Comparison of ENCODE assay signal across 22 cellular contexts in the genomic region with DNA sequence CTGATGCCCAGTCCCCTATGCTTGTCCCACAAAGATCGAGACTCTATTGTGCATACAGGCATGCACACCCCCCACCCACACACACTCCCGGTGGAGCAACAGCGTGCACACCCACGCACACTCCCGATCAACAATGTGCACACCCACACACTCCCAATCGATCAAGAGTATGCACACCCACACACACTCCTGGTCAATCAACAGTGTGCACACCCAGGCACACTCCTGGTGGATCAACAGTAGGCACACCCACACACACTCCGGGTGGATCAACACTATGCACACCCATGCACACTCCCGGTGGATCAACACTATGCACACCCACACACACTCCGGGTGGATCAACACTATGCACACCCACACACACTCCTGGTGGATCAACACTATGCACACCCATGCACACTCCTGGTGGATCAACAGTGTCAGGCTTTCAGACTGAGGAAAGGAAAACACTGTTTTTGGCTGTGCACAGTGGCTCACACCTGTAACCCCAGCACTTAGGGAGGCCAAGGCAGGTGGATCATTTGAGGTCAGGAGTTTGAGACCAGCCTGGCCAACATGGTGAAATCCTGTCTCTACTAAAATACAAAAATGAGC.
"Had no signal": no experiment of that assay in that cellular context is flagged by ENCODE, and none has a peak within 500 bp of the region (broad histone marks: within the 10 kb centered on the region; RNA-seq: fewer than 3 reads in every experiment).

No MANE protein-coding gene starts in this region.

- H3K27ac ChIP-seq: cardiac muscle cell, epithelial cell of prostate, left ventricle myocardium inferior, psoas muscle, right lobe of liver, thoracic aorta had no signal

- H3K36me3 Mint-ChIP-seq: activated naive CD8-positive, alpha-beta T cell; stimulated activated memory B cell treated with anti-CD40 and anti-IgM and Interleukin-4, amounts not matched to agents 10 μg/mL and 1 μg/mL and 100 μg/mL, for 72 hours had no signal

- ATAC-seq: activated CD4-positive, CD25-positive, alpha-beta regulatory T cell treated with anti-CD3 and anti-CD28 coated beads, Interleukin-2, amount 50 U/mL, for 24 hours; activated CD8-positive, alpha-beta T cell treated with anti-CD3 and anti-CD28 coated beads, Interleukin-2, amount 10 ng/mL, durations not matched to agents 7 days and 5 days; psoas muscle; right lobe of liver; stimulated activated memory B cell treated with anti-CD40 and anti-IgM and Interleukin-4, amounts not matched to agents 10 μg/mL and 1 μg/mL and 100 μg/mL, for 72 hours had no signal

- H3K4me3 Mint-ChIP-seq: activated CD4-positive, alpha-beta T cell treated with anti-CD3 and anti-CD28 coated beads, Interleukin-2, amount 10 ng/mL, durations not matched to agents 7 days and 5 days; activated CD8-positive, alpha-beta T cell treated with anti-CD3 and anti-CD28 coated beads, Interleukin-2, amount 10 ng/mL, durations not matched to agents 7 days and 5 days; activated naive CD8-positive, alpha-beta T cell; endodermal cell; neural crest cell; stimulated activated memory B cell treated with anti-CD40 and anti-IgM and Interleukin-4, amounts not matched to agents 10 μg/mL and 1 μg/mL and 100 μg/mL, for 72 hours; T-helper 1 cell treated with Interleukin-12 subunit alpha and Interleukin-12 subunit beta and Interleukin-4 antibody, amounts not matched to agents 30 μg/mL and 1 μg/mL, for 36 hours had no signal

- H3K27ac Mint-ChIP-seq: activated CD4-positive, alpha-beta T cell treated with anti-CD3 and anti-CD28 coated beads, Interleukin-2, amount 10 ng/mL, durations not matched to agents 7 days and 5 days; activated CD8-positive, alpha-beta T cell treated with anti-CD3 and anti-CD28 coated beads, Interleukin-2, amount 10 ng/mL, durations not matched to agents 7 days and 5 days; activated naive CD8-positive, alpha-beta T cell; endodermal cell; stimulated activated memory B cell treated with anti-CD40 and anti-IgM and Interleukin-4, amounts not matched to agents 10 μg/mL and 1 μg/mL and 100 μg/mL, for 72 hours; T-helper 1 cell treated with Interleukin-12 subunit alpha and Interleukin-12 subunit beta and Interleukin-4 antibody, amounts not matched to agents 30 μg/mL and 1 μg/mL, for 36 hours had no signal

- H3K9me3 ChIP-seq: left ventricle myocardium inferior, psoas muscle, right lobe of liver, thoracic aorta had no signal

- H3K27me3 Mint-ChIP-seq: activated CD4-positive, alpha-beta T cell treated with anti-CD3 and anti-CD28 coated beads, Interleukin-2, amount 10 ng/mL, durations not matched to agents 7 days and 5 days had no signal

- H3K27me3 ChIP-seq: cardiac muscle cell, right lobe of liver had no signal

- DNase-seq: activated CD4-positive, alpha-beta T cell treated with anti-CD3 and anti-CD28 coated beads, Interleukin-2, amount 10 ng/mL, durations not matched to agents 7 days and 5 days; activated CD8-positive, alpha-beta memory T cell treated with anti-CD3 and anti-CD28 coated beads, Interleukin-2, amount 50 U/mL, for 4 hours; activated CD8-positive, alpha-beta T cell treated with anti-CD3 and anti-CD28 coated beads, Interleukin-2, amount 10 ng/mL, durations not matched to agents 7 days and 5 days; activated gamma-delta T cell; activated T-cell treated with anti-CD3 and anti-CD28 coated beads, Interleukin-2, amount 50 U/mL, for 48 hours; dermis blood vessel endothelial cell; foreskin fibroblast; hippocampal formation; left ventricle myocardium inferior; psoas muscle; right lobe of liver; stimulated activated CD4-positive, alpha-beta T cell treated with anti-CD3 and anti-CD28 coated beads, Interleukin-4, amount 100 ng/mL, for 4 hours had no signal

- H3K36me3 ChIP-seq: cardiac muscle cell, left ventricle myocardium inferior, right lobe of liver, thoracic aorta had no signal

- H3K4me3 ChIP-seq: cardiac muscle cell, left ventricle myocardium inferior, psoas muscle, right lobe of liver, smooth muscle cell, thoracic aorta had no signal

- H3K9me3 Mint-ChIP-seq: endodermal cell had no signal

- H3K4me1 ChIP-seq: left ventricle myocardium inferior, psoas muscle, right lobe of liver had no signal

- H3K4me1 Mint-ChIP-seq: endodermal cell; stimulated activated memory B cell treated with anti-CD40 and anti-IgM and Interleukin-4, amounts not matched to agents 10 μg/mL and 1 μg/mL and 100 μg/mL, for 72 hours had no signal
